Comparison of ENCODE assay signal across 1 cellular context in the genomic region with DNA sequence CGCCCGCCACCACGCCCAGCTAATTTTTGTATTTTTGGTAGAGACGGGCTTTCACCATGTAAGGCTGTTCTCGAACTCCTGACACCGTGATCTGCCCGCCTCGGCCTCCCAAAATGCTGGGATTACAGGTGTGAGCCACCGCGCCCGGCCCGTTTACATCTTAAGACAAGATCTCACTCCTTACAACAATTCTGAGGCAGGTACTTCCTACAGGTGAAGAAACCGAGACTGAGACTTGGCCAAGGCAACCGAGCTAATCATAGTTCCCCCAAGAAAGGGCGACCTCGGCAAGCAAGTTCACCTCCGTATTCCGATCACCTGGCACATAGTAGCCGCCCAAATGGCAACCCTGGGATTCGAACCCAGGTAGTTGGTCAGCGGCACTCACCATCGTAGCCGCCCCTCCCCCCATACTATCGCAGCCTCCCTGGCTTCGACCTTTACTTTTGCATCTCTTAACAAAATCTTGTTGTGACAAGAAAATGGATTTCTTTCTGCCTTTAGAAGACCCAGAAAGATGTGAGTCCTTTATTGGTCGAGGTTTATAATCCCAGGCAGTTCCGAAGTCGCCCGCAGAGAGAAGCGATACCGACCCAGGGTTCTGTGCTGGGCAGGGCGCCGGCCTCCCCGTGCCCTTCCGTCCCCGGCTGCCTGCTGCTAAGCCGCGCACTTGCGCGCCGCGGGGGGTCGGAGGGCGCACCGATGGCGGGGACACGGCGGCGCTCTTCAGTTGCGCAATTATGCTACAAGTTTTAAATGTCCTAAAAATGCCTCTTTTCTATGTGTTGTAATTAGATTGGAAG.
TF ChIP-seq lines count a peak whose summit lies in the region.

No MANE protein-coding gene starts in this region.

TF ChIP-seq in GM23338, 12 proteins besides CTCF, POLR2A, EP300 and RAD21 (continued from another document):
- TF ChIP-seq, protein P1, sequence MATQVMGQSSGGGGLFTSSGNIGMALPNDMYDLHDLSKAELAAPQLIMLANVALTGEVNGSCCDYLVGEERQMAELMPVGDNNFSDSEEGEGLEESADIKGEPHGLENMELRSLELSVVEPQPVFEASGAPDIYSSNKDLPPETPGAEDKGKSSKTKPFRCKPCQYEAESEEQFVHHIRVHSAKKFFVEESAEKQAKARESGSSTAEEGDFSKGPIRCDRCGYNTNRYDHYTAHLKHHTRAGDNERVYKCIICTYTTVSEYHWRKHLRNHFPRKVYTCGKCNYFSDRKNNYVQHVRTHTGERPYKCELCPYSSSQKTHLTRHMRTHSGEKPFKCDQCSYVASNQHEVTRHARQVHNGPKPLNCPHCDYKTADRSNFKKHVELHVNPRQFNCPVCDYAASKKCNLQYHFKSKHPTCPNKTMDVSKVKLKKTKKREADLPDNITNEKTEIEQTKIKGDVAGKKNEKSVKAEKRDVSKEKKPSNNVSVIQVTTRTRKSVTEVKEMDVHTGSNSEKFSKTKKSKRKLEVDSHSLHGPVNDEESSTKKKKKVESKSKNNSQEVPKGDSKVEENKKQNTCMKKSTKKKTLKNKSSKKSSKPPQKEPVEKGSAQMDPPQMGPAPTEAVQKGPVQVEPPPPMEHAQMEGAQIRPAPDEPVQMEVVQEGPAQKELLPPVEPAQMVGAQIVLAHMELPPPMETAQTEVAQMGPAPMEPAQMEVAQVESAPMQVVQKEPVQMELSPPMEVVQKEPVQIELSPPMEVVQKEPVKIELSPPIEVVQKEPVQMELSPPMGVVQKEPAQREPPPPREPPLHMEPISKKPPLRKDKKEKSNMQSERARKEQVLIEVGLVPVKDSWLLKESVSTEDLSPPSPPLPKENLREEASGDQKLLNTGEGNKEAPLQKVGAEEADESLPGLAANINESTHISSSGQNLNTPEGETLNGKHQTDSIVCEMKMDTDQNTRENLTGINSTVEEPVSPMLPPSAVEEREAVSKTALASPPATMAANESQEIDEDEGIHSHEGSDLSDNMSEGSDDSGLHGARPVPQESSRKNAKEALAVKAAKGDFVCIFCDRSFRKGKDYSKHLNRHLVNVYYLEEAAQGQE (IDR thresholded peaks at IDR 0.05; ENCODE audit: unreplicated experiment) = no peak
- TF ChIP-seq NANOG (IDR thresholded peaks at IDR 0.05; ENCODE audit: borderline replicate concordance) (no peak), EZH2phosphoT487 (IDR thresholded peaks at IDR 0.05; ENCODE audit: unreplicated experiment) (no peak), CREB1 (CRISPR knock-in tag; IDR thresholded peaks at IDR 0.05; ENCODE audit: low read depth) (no peak)
